In genomic region chr9:20624201-20625002, GRCh38 we compare ENCODE assay signal across 8 cellular contexts. TPM values are rescaled to one million over a fixed set of nuclear protein-coding genes. Genes with fewer than 3 reads are reported as not detected.
DNase-seq lines count a peak whose midpoint lies in the region; ATAC-seq, FAIRE-seq and TF ChIP-seq lines count a peak whose summit lies in the region.

No MANE protein-coding gene starts in this region.

- H3K4me3 ChIP-seq in GM12865 (ENCODE audit: low read depth, low read length) (peak overlapping the region; percentile 79), neuron (ENCODE audit: low read length) (peak overlapping the region; percentile 66)

- FAIRE-seq in A204.1 (lab: Jason Lieb, UNC) = peak; percentile 92

- peak overlapping the region; percentile 60 for H2AFZ ChIP-seq in neuron (ENCODE audit: low read depth, low read length)

- peak overlapping the region; percentile 92 for H3K4me3 Mint-ChIP-seq in activated T-helper 17 cell treated with anti-CD3 and anti-CD28 coated beads, Interleukin-2, amount 50 U/mL, for 72 hours

- H3K9me3 Mint-ChIP-seq in activated T-helper 17 cell treated with anti-CD3 and anti-CD28 coated beads, Interleukin-2, amount 50 U/mL, for 72 hours = no peaks in the 10 kb centered on the region

- H3K27me3 Mint-ChIP-seq in activated T-helper 17 cell treated with anti-CD3 and anti-CD28 coated beads, Interleukin-2, amount 50 U/mL, for 72 hours = no peaks in the 10 kb centered on the region

- peak; percentile 84 for DNase-seq in GM12865 (ENCODE audit: low read depth)
- peak; percentile 87 for DNase-seq in NCI-H748 (lab: John Stamatoyannopoulos, UW; ENCODE audit: unreplicated experiment)
- peak; percentile 80 for DNase-seq in foreskin melanocyte
- no peak for DNase-seq in activated CD4-positive, CD25-positive, alpha-beta regulatory T cell treated with anti-CD3 and anti-CD28 coated beads, Interleukin-2, amount 50 U/mL, for 72 hours

- peak; percentile 71 for TF ChIP-seq CTCF in GM12865 (IDR thresholded peaks at IDR 0.05; ENCODE audit: insufficient read depth, low read depth, low read length, missing control alignments)

- H3K9me3 ChIP-seq in neuron (ENCODE audit: low read length) = no peaks in the 10 kb centered on the region

- H3K36me3 ChIP-seq in neuron (ENCODE audit: insufficient read depth, low read length) = no peaks in the 10 kb centered on the region

- H3K4me1 Mint-ChIP-seq in activated T-helper 17 cell treated with anti-CD3 and anti-CD28 coated beads, Interleukin-2, amount 50 U/mL, for 72 hours = peaks cover 21% of the 10 kb centered on the region

- H3K27me3 ChIP-seq in neuron (ENCODE audit: insufficient read depth, low read length) = no peaks in the 10 kb centered on the region

- ATAC-seq in HG03196 (IDR thresholded peaks at IDR 0.05; ENCODE audit: unreplicated experiment) = peak; percentile 28
- ATAC-seq in activated T-helper 17 cell treated with anti-CD3 and anti-CD28 coated beads, Interleukin-2, amount 50 U/mL, for 72 hours (replicated peaks) = no peak

- peaks cover 30% of the 10 kb centered on the region for H3K4me1 ChIP-seq in neuron (ENCODE audit: insufficient read depth, low read length)

- peaks cover 31% of the 10 kb centered on the region for H3K36me3 Mint-ChIP-seq in activated T-helper 17 cell treated with anti-CD3 and anti-CD28 coated beads, Interleukin-2, amount 50 U/mL, for 72 hours (ENCODE audit: low read depth)

- H3K27ac Mint-ChIP-seq in activated T-helper 17 cell treated with anti-CD3 and anti-CD28 coated beads, Interleukin-2, amount 50 U/mL, for 72 hours = peak overlapping the region; percentile 95

RNA-seq across cellular contexts. Expression of gene MLLT3, which starts 2.1 kb away (rescaled TPM):
- total RNA-seq in activated T-helper 17 cell treated with anti-CD3 and anti-CD28 coated beads, Interleukin-2, amount 50 U/mL, for 72 hours = 10 to 100 TPM; 45.7 to 54.9 TPM

RNA-seq across cellular contexts. Expression of gene FOCAD, which starts 59.7 kb away (rescaled TPM):
- 10 to 100 TPM; 21.6 to 33.8 TPM for total RNA-seq in activated T-helper 17 cell treated with anti-CD3 and anti-CD28 coated beads, Interleukin-2, amount 50 U/mL, for 72 hours
